Comparison of ENCODE assay signal across 12 cellular contexts in the genomic region with DNA sequence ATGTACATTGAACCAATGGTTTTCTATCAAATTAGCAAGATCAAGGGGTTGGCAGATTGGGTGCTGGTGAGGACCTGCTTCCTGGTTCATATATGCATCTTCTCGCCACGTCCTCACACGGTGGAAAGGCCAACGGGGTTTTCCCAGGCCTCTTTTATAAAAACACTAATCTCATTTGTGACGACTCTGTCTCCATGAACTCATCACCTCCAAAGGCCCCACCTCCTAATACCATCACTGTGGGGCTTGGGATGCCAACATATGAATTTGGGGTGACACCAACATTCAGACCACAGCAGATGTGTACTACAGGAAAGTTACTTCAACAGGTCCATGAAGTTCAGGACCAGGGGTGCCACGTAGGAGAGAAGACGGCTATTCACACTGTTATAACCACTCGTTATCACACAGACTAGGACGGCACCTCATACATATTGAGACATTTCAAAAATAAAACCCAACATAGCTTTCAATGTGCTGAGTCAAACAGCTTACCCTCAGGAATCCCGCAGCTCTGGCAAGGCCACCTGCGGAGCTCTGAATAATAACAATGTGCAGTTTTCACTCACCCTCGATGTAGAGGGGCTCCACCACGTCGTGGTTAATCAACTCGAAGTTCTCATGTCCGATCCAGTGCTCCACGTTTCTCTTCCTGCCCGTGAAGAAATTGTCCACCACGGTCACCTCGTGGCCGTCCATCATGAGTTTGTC. TPM values are rescaled to one million over a fixed set of nuclear protein-coding genes. Genes with fewer than 3 reads are reported as not detected.
DNase-seq lines count a peak whose midpoint lies in the region; TF ChIP-seq lines count a peak whose summit lies in the region.
"Had no signal": no experiment of that assay in that cellular context is flagged by ENCODE, and none has a peak within 500 bp of the region (broad histone marks: within the 10 kb centered on the region; RNA-seq: fewer than 3 reads in every experiment).

No MANE protein-coding gene starts in this region.

- H3K27me3 Mint-ChIP-seq in T-helper 2 cell treated with Interferon-gamma antibody and Interleukin-4, amounts not matched to agents 5 μg/mL and 100 μg/mL, for 36 hours (ENCODE audit: low read depth) = no peaks in the 10 kb centered on the region
- H3K27me3 Mint-ChIP-seq in activated naive CD4-positive, alpha-beta T cell treated with anti-CD3 and anti-CD28 coated beads, Interleukin-2, amount 50 U/mL, for 24 hours = no peaks in the 10 kb centered on the region
- H3K27me3 Mint-ChIP-seq: naive B cell had no signal

- H3K4me1 ChIP-seq in HEK293 (ENCODE audit: control insufficient read depth, insufficient read depth, low read length) (no peaks in the 10 kb centered on the region), testis (no peaks in the 10 kb centered on the region)

- H3K4me3 ChIP-seq in HEK293 (ENCODE audit: low read depth, low read length) (no peak overlapping the region), testis (no peak overlapping the region)

- H3K9me3 Mint-ChIP-seq in T-helper 2 cell treated with Interferon-gamma antibody and Interleukin-4, amounts not matched to agents 5 μg/mL and 100 μg/mL, for 36 hours = no peaks in the 10 kb centered on the region
- no peaks in the 10 kb centered on the region for H3K9me3 Mint-ChIP-seq in activated naive CD4-positive, alpha-beta T cell treated with anti-CD3 and anti-CD28 coated beads, Interleukin-2, amount 50 U/mL, for 24 hours
- H3K9me3 Mint-ChIP-seq: naive B cell had no signal

- no peak for TF ChIP-seq POLR2A in testis (IDR thresholded peaks at IDR 0.05)

- POLR2A ChIA-PET in HEK293 (lab: Yijun Ruan, JAX) = no interaction called here

- no peak overlapping the region for H3K4me3 Mint-ChIP-seq in T-helper 2 cell treated with Interferon-gamma antibody and Interleukin-4, amounts not matched to agents 5 μg/mL and 100 μg/mL, for 36 hours
- H3K4me3 Mint-ChIP-seq in activated naive CD4-positive, alpha-beta T cell treated with anti-CD3 and anti-CD28 coated beads, Interleukin-2, amount 50 U/mL, for 24 hours = no peak overlapping the region
- H3K4me3 Mint-ChIP-seq: naive B cell had no signal

- 86 to 89% methylated on average over 19 to 21 of the region's 21 CpGs for WGBS in testis, 2 donors

- peaks cover 61% of the 10 kb centered on the region for H3K36me3 Mint-ChIP-seq in T-helper 2 cell treated with Interferon-gamma antibody and Interleukin-4, amounts not matched to agents 5 μg/mL and 100 μg/mL, for 36 hours (ENCODE audit: low read depth)
- peaks cover 42% of the 10 kb centered on the region for H3K36me3 Mint-ChIP-seq in activated naive CD4-positive, alpha-beta T cell treated with anti-CD3 and anti-CD28 coated beads, Interleukin-2, amount 50 U/mL, for 24 hours

- H3K27me3 ChIP-seq in testis = no peaks in the 10 kb centered on the region

- intact Hi-C loops in testis (cut with DNase I; ENCODE audit: low total_unique reads) = no loop called here

- H3K4me1 Mint-ChIP-seq in T-helper 2 cell treated with Interferon-gamma antibody and Interleukin-4, amounts not matched to agents 5 μg/mL and 100 μg/mL, for 36 hours (ENCODE audit: low read depth) = peaks cover 49% of the 10 kb centered on the region
- H3K4me1 Mint-ChIP-seq in activated naive CD4-positive, alpha-beta T cell treated with anti-CD3 and anti-CD28 coated beads, Interleukin-2, amount 50 U/mL, for 24 hours = peaks cover 72% of the 10 kb centered on the region

- H3K27ac ChIP-seq in HEK293 (ENCODE audit: extremely low read depth, low read depth, low read length) = no peak overlapping the region
- no peak overlapping the region for H3K27ac ChIP-seq in testis

- peaks cover 0 to 29% of the 10 kb centered on the region in 2 experiments; a peak in 2 of 3 replicates for H3K36me3 ChIP-seq in HEK293 (ENCODE audit: control insufficient read depth in 2 of 2, insufficient read depth in 1 of 2, low read length in 2 of 2)
- no peaks in the 10 kb centered on the region for H3K36me3 ChIP-seq in testis (ENCODE audit: low read depth, missing control alignments)

- DNase-seq in T-helper 2 cell treated with Interferon-gamma antibody and Interleukin-4, amounts not matched to agents 5 μg/mL and 100 μg/mL, for 36 hours (ENCODE audit: low spot score) = no peak
- peak; percentile 41 to 55 for DNase-seq in stimulated activated CD4-positive, alpha-beta T cell treated with anti-CD3 and anti-CD28 coated beads, Interleukin-2, amount 100 ng/mL, for 24 hours
- DNase-seq in NCI-H187 (lab: John Stamatoyannopoulos, UW) = no peak
- DNase-seq in testis = no peak
- no peak for DNase-seq in cerebellar nuclear complex (lab: John Stamatoyannopoulos, UW)
- DNase-seq: DMS 273 treated with DMSO at 0.1 percent for 48 hours, naive B cell, NCI-H1048, NCI-H524, SIG-M5 had no signal

- TF ChIP-seq CTCF in HEK293 (tag by site-specific recombination; IDR thresholded peaks at IDR 0.05) (no peak), testis (IDR thresholded peaks at IDR 0.05) (no peak)

- H3K9me3 ChIP-seq in HEK293 (ENCODE audit: control insufficient read depth, insufficient read depth, low read depth, low read length) (no peaks in the 10 kb centered on the region), testis (no peaks in the 10 kb centered on the region)

- CTCF ChIA-PET in HEK293 (lab: Yijun Ruan, JAX) = interaction anchor here (0.6 kb wide), 1 partner anchor 22 kb away, joined by 3 read pairs; no protein-coding TSS in a partner anchor

- peak overlapping the region; percentile 76 for H3K27ac Mint-ChIP-seq in T-helper 2 cell treated with Interferon-gamma antibody and Interleukin-4, amounts not matched to agents 5 μg/mL and 100 μg/mL, for 36 hours
- H3K27ac Mint-ChIP-seq in activated naive CD4-positive, alpha-beta T cell treated with anti-CD3 and anti-CD28 coated beads, Interleukin-2, amount 50 U/mL, for 24 hours = peak overlapping the region; percentile 79

TF ChIP-seq in HEK293, 187 proteins besides CTCF, POLR2A, EP300 and RAD21:
- TF ChIP-seq REPIN1 (tag by site-specific recombination; IDR thresholded peaks at IDR 0.05; ENCODE audit: low read depth) = no peak
- TF ChIP-seq SCRT2 (tag by site-specific recombination; IDR thresholded peaks at IDR 0.05) = 0 out of 2 replicates have a peak, but pooled peaks have one; percentile 12
- TF ChIP-seq, protein P1, sequence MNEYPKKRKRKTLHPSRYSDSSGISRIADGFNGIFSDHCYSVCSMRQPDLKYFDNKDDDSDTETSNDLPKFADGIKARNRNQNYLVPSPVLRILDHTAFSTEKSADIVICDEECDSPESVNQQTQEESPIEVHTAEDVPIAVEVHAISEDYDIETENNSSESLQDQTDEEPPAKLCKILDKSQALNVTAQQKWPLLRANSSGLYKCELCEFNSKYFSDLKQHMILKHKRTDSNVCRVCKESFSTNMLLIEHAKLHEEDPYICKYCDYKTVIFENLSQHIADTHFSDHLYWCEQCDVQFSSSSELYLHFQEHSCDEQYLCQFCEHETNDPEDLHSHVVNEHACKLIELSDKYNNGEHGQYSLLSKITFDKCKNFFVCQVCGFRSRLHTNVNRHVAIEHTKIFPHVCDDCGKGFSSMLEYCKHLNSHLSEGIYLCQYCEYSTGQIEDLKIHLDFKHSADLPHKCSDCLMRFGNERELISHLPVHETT (tag by site-specific recombination; IDR thresholded peaks at IDR 0.05) = no peak
- no peak for TF ChIP-seq ZEB2 (tag by site-specific recombination; IDR thresholded peaks at IDR 0.05)
- TF ChIP-seq ZBTB17 (tag by site-specific recombination; IDR thresholded peaks at IDR 0.05) = no peak
TF ChIP-seq in HEK293: peak in this region for 1.

RNA-seq across cellular contexts. Expression of a gene that starts 49.3 kb away (rescaled TPM):
- 10 to 100 TPM; 76.6 to 95.1 TPM for total RNA-seq in testis
- 51.3 TPM for polyA plus RNA-seq in testis (ENCODE audit: insufficient read depth, low read depth, low replicate concordance)

Comparison
In these comparisons a context has a peak if more than half of its experiments do, and no peak if none do; other contexts are left out.
1. DNase-seq: peak in stimulated activated CD4-positive, alpha-beta T cell treated with anti-CD3 and anti-CD28 coated beads, Interleukin-2, amount 100 ng/mL, for 24 hours (2 of 2); none in T-helper 2 cell treated with Interferon-gamma antibody and Interleukin-4, amounts not matched to agents 5 μg/mL and 100 μg/mL, for 36 hours (single experiment), NCI-H187 (0 of 2), testis (single experiment) and cerebellar nuclear complex (0 of 2).